Comparison of ENCODE assay signal across 15 cellular contexts in the genomic region with DNA sequence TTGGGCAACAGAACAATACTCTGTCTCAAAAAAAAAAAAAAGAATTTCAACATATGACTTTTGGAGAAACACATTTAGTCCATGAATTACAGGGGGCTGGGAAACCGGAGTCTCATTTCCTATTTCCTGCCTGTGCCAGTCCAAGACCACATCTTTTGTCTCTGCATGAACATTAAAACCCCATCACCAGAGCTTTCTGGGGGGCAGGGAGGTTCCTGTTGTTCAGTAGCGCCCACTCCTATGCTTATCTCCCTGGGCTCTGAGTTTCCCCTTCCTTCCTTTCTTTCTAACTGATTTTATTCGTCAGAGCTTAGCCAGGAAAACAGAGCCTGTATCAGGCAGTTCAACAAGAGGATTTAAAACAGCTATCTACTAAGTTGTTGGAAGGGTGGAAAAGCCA.
"Had no signal": no experiment of that assay in that cellular context is flagged by ENCODE, and none has a peak within 500 bp of the region (broad histone marks: within the 10 kb centered on the region; RNA-seq: fewer than 3 reads in every experiment).

No MANE protein-coding gene starts in this region.

- H3K4me3 ChIP-seq: lung, right atrium auricular region had no signal

- H3K4me1 ChIP-seq: right atrium auricular region had no signal

- FAIRE-seq: small intestine had no signal

- H3K36me3 ChIP-seq: right atrium auricular region had no signal

- H3K27me3 ChIP-seq: right atrium auricular region had no signal

- DNase-seq: cortex of kidney; foreskin melanocyte; head of caudate nucleus; hippocampal formation; left colon; left ventricle myocardium superior; mesenchymal stem cell; naive thymus-derived CD4-positive, alpha-beta T cell; nephron progenitor cell; small intestine; stimulated activated CD4-positive, alpha-beta T cell treated with anti-CD3 and anti-CD28 coated beads, Interleukin-12 subunit alpha, Interleukin-12 subunit beta, amount 100 ng/mL, for 4 hours; stimulated activated naive CD4-positive, alpha-beta T cell treated with Interleukin-2 at 50 U/mL for 16 hours; trophoblast cell had no signal

- H3K27ac ChIP-seq: right atrium auricular region had no signal
